34 cellular contexts compared by ENCODE assay signal in the genomic region with DNA sequence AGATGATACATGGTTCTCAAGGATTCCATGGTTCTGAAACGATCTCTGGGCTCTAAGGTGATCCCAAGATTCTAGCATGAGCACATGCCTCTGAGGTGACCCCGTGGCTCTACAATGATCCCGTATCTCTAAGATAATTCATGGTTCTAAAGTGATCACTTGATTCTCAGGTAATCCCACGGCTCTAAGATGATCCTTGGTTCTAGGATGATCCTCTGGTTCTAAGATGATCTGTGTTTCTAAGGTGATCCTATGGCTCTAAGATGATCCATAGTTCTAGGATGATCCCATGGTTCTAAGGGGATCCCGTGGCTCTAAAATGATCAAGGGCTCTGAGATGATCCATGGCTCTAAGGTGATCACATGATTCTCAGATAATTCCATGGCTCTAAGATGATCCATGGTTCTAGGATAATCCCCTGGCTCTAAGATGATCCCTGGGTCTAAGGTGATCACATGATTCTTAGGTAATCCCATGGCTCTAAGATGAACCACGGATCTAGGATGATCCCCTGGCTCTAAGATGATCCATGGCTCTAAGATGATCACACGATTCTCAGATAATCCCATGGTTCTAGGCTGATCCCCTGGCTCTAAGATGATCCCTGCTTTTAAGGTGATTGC.
"Had no signal": no experiment of that assay in that cellular context is flagged by ENCODE, and none has a peak within 500 bp of the region (broad histone marks: within the 10 kb centered on the region; RNA-seq: fewer than 3 reads in every experiment).

No MANE protein-coding gene starts in this region.

- H3K4me3 ChIP-seq: adrenal gland, body of pancreas, breast epithelium had no signal

- H3K4me3 Mint-ChIP-seq: activated B cell treated with CpG ODN at 0.5 μM for 24 hours; activated CD4-positive, alpha-beta memory T cell treated with anti-CD3 and anti-CD28 coated beads for 36 hours; activated CD4-positive, alpha-beta T cell treated with anti-CD3 and anti-CD28 coated beads, Interleukin-2, amount 10 ng/mL, durations not matched to agents 24 days and 14 days; activated CD8-positive, alpha-beta T cell treated with anti-CD3 and anti-CD28 coated beads for 36 hours; activated naive CD4-positive, alpha-beta T cell treated with anti-CD3 and anti-CD28 coated beads, Interleukin-2, amount 10 ng/mL, durations not matched to agents 7 days and 5 days; activated naive CD8-positive, alpha-beta T cell treated with anti-CD3 and anti-CD28 coated beads for 36 hours; activated T-cell treated with anti-CD3 and anti-CD28 coated beads, Interleukin-2, amount 50 U/mL, for 4 hours; activated T-cell treated with anti-CD3 and anti-CD28 coated beads, Interleukin-2, amount 50 U/mL, for 72 hours; activated T-helper 1 cell treated with anti-CD3 and anti-CD28 coated beads, Interleukin-12 subunit alpha, Interleukin-12 subunit beta, Interleukin-2, Interleukin-4 antibody, amounts not matched to agents 30 ng/mL and 10 ng/mL and 1 ng/mL, durations not matched to agents 14 hours and 24 hours and 36 hours; activated T-helper 17 cell treated with anti-CD3 and anti-CD28 coated beads, Interleukin-2, amount 50 U/mL, for 72 hours; T-cell; T-helper 17 cell had no signal

- DNase-seq: activated B cell treated with CpG ODN at 0.5 μM for 24 hours; activated CD4-positive, alpha-beta memory T cell treated with anti-CD3 and anti-CD28 coated beads for 36 hours; activated CD4-positive, alpha-beta T cell treated with anti-CD3 and anti-CD28 coated beads for 4 hours; activated CD4-positive, alpha-beta T cell treated with anti-CD3 and anti-CD28 coated beads, Interleukin-2, amount 10 ng/mL, durations not matched to agents 24 days and 14 days; activated CD4-positive, alpha-beta T cell treated with anti-CD3 and anti-CD28 coated beads, Interleukin-2, amount 50 U/mL, for 1 hour; activated CD4-positive, alpha-beta T cell treated with anti-CD3 and anti-CD28 coated beads, Interleukin-2, amount 50 U/mL, for 4 hours; activated CD4-positive, CD25-positive, alpha-beta regulatory T cell treated with anti-CD3 and anti-CD28 coated beads, Interleukin-2, amount 50 U/mL, for 72 hours; activated CD8-positive, alpha-beta memory T cell treated with anti-CD3 and anti-CD28 coated beads, Interleukin-2, amount 50 U/mL, for 4 hours; activated CD8-positive, alpha-beta T cell treated with anti-CD3 and anti-CD28 coated beads for 36 hours; activated effector memory CD4-positive, alpha-beta T cell treated with anti-CD3 and anti-CD28 coated beads, Interleukin-2, amount 50 U/mL, for 16 hours; activated gamma-delta T cell treated with Interleukin-2 at 50 U/mL for 16 hours; activated naive CD4-positive, alpha-beta T cell; activated naive CD4-positive, alpha-beta T cell treated with anti-CD3 and anti-CD28 coated beads, Interleukin-2, amount 10 ng/mL, durations not matched to agents 7 days and 5 days; activated naive CD8-positive, alpha-beta T cell treated with anti-CD3 and anti-CD28 coated beads for 36 hours; activated T-cell treated with anti-CD3 and anti-CD28 coated beads for 4 hours; activated T-cell treated with anti-CD3 and anti-CD28 coated beads, Interleukin-2, amount 50 U/mL, for 1 hour; activated T-cell treated with anti-CD3 and anti-CD28 coated beads, Interleukin-2, amount 50 U/mL, for 4 hours; activated T-cell treated with anti-CD3 and anti-CD28 coated beads, Interleukin-2, amount 50 U/mL, for 72 hours; adrenal gland; amniotic stem cell; aorta; body of pancreas; brain microvascular endothelial cell; central memory CD4-positive, alpha-beta T cell; T-cell; T-helper 17 cell; T-helper 9 cell had no signal

- H3K9me3 ChIP-seq: adrenal gland, body of pancreas, breast epithelium had no signal

- ATAC-seq: activated CD8-positive, alpha-beta T cell treated with anti-CD3 and anti-CD28 coated beads for 36 hours; activated naive CD4-positive, alpha-beta T cell treated with anti-CD3 and anti-CD28 coated beads, Interleukin-2, amount 50 U/mL, for 72 hours; activated T-cell treated with anti-CD3 and anti-CD28 coated beads, Interleukin-2, amount 50 U/mL, for 4 hours; activated T-cell treated with anti-CD3 and anti-CD28 coated beads, Interleukin-2, amount 50 U/mL, for 72 hours; activated T-helper 17 cell treated with anti-CD3 and anti-CD28 coated beads, Interleukin-2, amount 50 U/mL, for 72 hours; body of pancreas; T-cell; T-helper 17 cell had no signal

- H3K36me3 ChIP-seq: breast epithelium had no signal

- H3K27me3 ChIP-seq: adrenal gland, body of pancreas, brain microvascular endothelial cell, breast epithelium had no signal

- FAIRE-seq: astrocyte, TTC549 had no signal

- H3K4me1 ChIP-seq: body of pancreas, breast epithelium had no signal

- H3K9me3 Mint-ChIP-seq: activated naive CD4-positive, alpha-beta T cell treated with anti-CD3 and anti-CD28 coated beads, Interleukin-2, amount 50 U/mL, for 72 hours; activated naive CD8-positive, alpha-beta T cell treated with anti-CD3 and anti-CD28 coated beads for 36 hours; activated T-cell treated with anti-CD3 and anti-CD28 coated beads, Interleukin-2, amount 50 U/mL, for 72 hours; activated T-helper 17 cell treated with anti-CD3 and anti-CD28 coated beads, Interleukin-2, amount 50 U/mL, for 72 hours had no signal

- H3K27me3 Mint-ChIP-seq: activated B cell treated with CpG ODN at 0.5 μM for 24 hours; activated CD4-positive, alpha-beta memory T cell treated with anti-CD3 and anti-CD28 coated beads for 36 hours; activated CD4-positive, alpha-beta T cell treated with anti-CD3 and anti-CD28 coated beads, Interleukin-2, amount 10 ng/mL, durations not matched to agents 24 days and 14 days; activated CD8-positive, alpha-beta T cell treated with anti-CD3 and anti-CD28 coated beads for 36 hours; activated naive CD8-positive, alpha-beta T cell treated with anti-CD3 and anti-CD28 coated beads for 36 hours; activated T-helper 17 cell treated with anti-CD3 and anti-CD28 coated beads, Interleukin-2, amount 50 U/mL, for 72 hours; T-cell; T-helper 17 cell had no signal

- H3K27ac ChIP-seq: adrenal gland, body of pancreas, brain microvascular endothelial cell, breast epithelium, VCaP had no signal

- H3K27ac Mint-ChIP-seq: activated B cell treated with CpG ODN at 0.5 μM for 24 hours; activated CD4-positive, alpha-beta memory T cell treated with anti-CD3 and anti-CD28 coated beads for 36 hours; activated CD4-positive, alpha-beta T cell treated with anti-CD3 and anti-CD28 coated beads, Interleukin-2, amount 10 ng/mL, durations not matched to agents 24 days and 14 days; activated CD8-positive, alpha-beta T cell treated with anti-CD3 and anti-CD28 coated beads for 36 hours; activated naive CD4-positive, alpha-beta T cell treated with anti-CD3 and anti-CD28 coated beads, Interleukin-2, amount 10 ng/mL, durations not matched to agents 7 days and 5 days; activated naive CD4-positive, alpha-beta T cell treated with anti-CD3 and anti-CD28 coated beads, Interleukin-2, amount 50 U/mL, for 72 hours; activated naive CD8-positive, alpha-beta T cell treated with anti-CD3 and anti-CD28 coated beads for 36 hours; activated T-cell treated with anti-CD3 and anti-CD28 coated beads, Interleukin-2, amount 50 U/mL, for 72 hours; activated T-helper 1 cell treated with anti-CD3 and anti-CD28 coated beads, Interleukin-12 subunit alpha, Interleukin-12 subunit beta, Interleukin-2, Interleukin-4 antibody, amounts not matched to agents 30 ng/mL and 10 ng/mL and 1 ng/mL, durations not matched to agents 14 hours and 24 hours and 36 hours; activated T-helper 17 cell treated with anti-CD3 and anti-CD28 coated beads, Interleukin-2, amount 50 U/mL, for 72 hours; T-cell; T-helper 17 cell had no signal

- H3K4me1 Mint-ChIP-seq: activated B cell treated with CpG ODN at 0.5 μM for 24 hours had no signal
